In genomic region chr12:27474344-27474743, GRCh38 we compare ENCODE assay signal across 14 cellular contexts. TPM values are rescaled to one million over a fixed set of nuclear protein-coding genes. Genes with fewer than 3 reads are reported as not detected.
DNase-seq lines count a peak whose midpoint lies in the region; ATAC-seq lines count a peak whose summit lies in the region.
"Had no signal": no experiment of that assay in that cellular context is flagged by ENCODE, and none has a peak within 500 bp of the region (broad histone marks: within the 10 kb centered on the region; RNA-seq: fewer than 3 reads in every experiment).

No MANE protein-coding gene starts in this region.

- peaks cover 30% of the 10 kb centered on the region for H3K36me3 Mint-ChIP-seq in activated CD4-positive, alpha-beta T cell treated with anti-CD3 and anti-CD28 coated beads, Interleukin-2, amount 10 ng/mL, durations not matched to agents 24 days and 14 days (ENCODE audit: low read depth)
- peaks cover 4 to 46% (median 11%) of the 10 kb centered on the region in 5 donors for H3K36me3 Mint-ChIP-seq in naive thymus-derived CD4-positive, alpha-beta T cell

- no peak for ATAC-seq in naive thymus-derived CD4-positive, alpha-beta T cell

- H3K27me3 Mint-ChIP-seq in activated CD4-positive, alpha-beta T cell treated with anti-CD3 and anti-CD28 coated beads, Interleukin-2, amount 10 ng/mL, durations not matched to agents 24 days and 14 days, result no peaks in the 10 kb centered on the region
- H3K27me3 Mint-ChIP-seq in naive thymus-derived CD4-positive, alpha-beta T cell, result no peaks in the 10 kb centered on the region

- H3K36me3 ChIP-seq in naive thymus-derived CD4-positive, alpha-beta T cell (ENCODE audit: control insufficient read depth in 2 of 3, insufficient read depth in 3 of 3, low read length in 3 of 3), result no peaks in the 10 kb centered on the region
- H3K36me3 ChIP-seq: colonic mucosa had no signal

- intact Hi-C loops in activated CD4-positive, alpha-beta T cell treated with anti-CD3 and anti-CD28 coated beads, Interleukin-2, amount 10 ng/mL, durations not matched to agents 24 days and 14 days (cut with micrococcal nuclease), result no loop called here
- intact Hi-C loops in naive thymus-derived CD4-positive, alpha-beta T cell (cut with micrococcal nuclease), result no loop called here

- peaks cover 0 to under 1% of the 10 kb centered on the region in 2 donors for H3K4me1 ChIP-seq in naive thymus-derived CD4-positive, alpha-beta T cell (ENCODE audit: control insufficient read depth in 2 of 2, insufficient read depth in 2 of 2, low read length in 2 of 2)
- H3K4me1 ChIP-seq: colonic mucosa had no signal

- POLR2A ChIA-PET in naive thymus-derived CD4-positive, alpha-beta T cell (lab: Charles Lee), result no interaction called here

- no peak overlapping the region for H3K4me3 Mint-ChIP-seq in activated CD4-positive, alpha-beta T cell treated with anti-CD3 and anti-CD28 coated beads, Interleukin-2, amount 10 ng/mL, durations not matched to agents 24 days and 14 days
- no peak overlapping the region for H3K4me3 Mint-ChIP-seq in naive thymus-derived CD4-positive, alpha-beta T cell

- peaks cover 30% of the 10 kb centered on the region for H3K9me3 Mint-ChIP-seq in activated CD4-positive, alpha-beta T cell treated with anti-CD3 and anti-CD28 coated beads, Interleukin-2, amount 10 ng/mL, durations not matched to agents 24 days and 14 days
- H3K9me3 Mint-ChIP-seq in naive thymus-derived CD4-positive, alpha-beta T cell, result peaks cover 5 to 35% (median 28%) of the 10 kb centered on the region in 11 donors

- no peaks in the 10 kb centered on the region for H3K27me3 ChIP-seq in naive thymus-derived CD4-positive, alpha-beta T cell (ENCODE audit: control insufficient read depth in 2 of 2, insufficient read depth in 2 of 2, low read length in 2 of 2)
- H3K27me3 ChIP-seq: colonic mucosa had no signal

- H3K27ac ChIP-seq in naive thymus-derived CD4-positive, alpha-beta T cell (ENCODE audit: low read depth, low read length), result no peak overlapping the region
- H3K27ac ChIP-seq: 22Rv1, colonic mucosa had no signal

- DNase-seq in activated CD4-positive, alpha-beta T cell treated with anti-CD3 and anti-CD28 coated beads, Interleukin-2, amount 10 ng/mL, durations not matched to agents 24 days and 14 days, result peak; percentile 36
- no peak for DNase-seq in activated CD4-positive, alpha-beta T cell treated with anti-CD3 and anti-CD28 coated beads, Interleukin-2, amount 50 U/mL, for 48 hours
- DNase-seq in RPMI7951 (ENCODE audit: low read depth) (peak; percentile 84), fibroblast of gingiva (ENCODE audit: low read depth) (peak; percentile 29), smooth muscle cell of the brain vasculature (ENCODE audit: low read depth, low spot score) (peak; percentile 33), NCI-H2227 treated with DMSO at 0.1 percent for 48 hours (lab: John Stamatoyannopoulos, UW) (no peak), HT-29 (ENCODE audit: low spot score) (no peak)
- no peak for DNase-seq in naive thymus-derived CD4-positive, alpha-beta T cell
- DNase-seq: activated CD4-positive, alpha-beta T cell treated with anti-CD3 and anti-CD28 coated beads for 48 hours; colonic mucosa; DMS53; NCI-H1105; substantia nigra had no signal

- no peak overlapping the region for H3K27ac Mint-ChIP-seq in activated CD4-positive, alpha-beta T cell treated with anti-CD3 and anti-CD28 coated beads, Interleukin-2, amount 10 ng/mL, durations not matched to agents 24 days and 14 days
- H3K27ac Mint-ChIP-seq in naive thymus-derived CD4-positive, alpha-beta T cell, result no peak overlapping the region

- peaks cover 28% of the 10 kb centered on the region for H3K4me1 Mint-ChIP-seq in activated CD4-positive, alpha-beta T cell treated with anti-CD3 and anti-CD28 coated beads, Interleukin-2, amount 10 ng/mL, durations not matched to agents 24 days and 14 days
- peaks cover 7 to 29% (median 20%) of the 10 kb centered on the region in 7 donors for H3K4me1 Mint-ChIP-seq in naive thymus-derived CD4-positive, alpha-beta T cell

- CTCF ChIA-PET in naive thymus-derived CD4-positive, alpha-beta T cell (lab: Charles Lee), result no interaction called here

- H3K4me3 ChIP-seq in naive thymus-derived CD4-positive, alpha-beta T cell (ENCODE audit: low read length), result no peak overlapping the region
- H3K4me3 ChIP-seq: colonic mucosa had no signal

- peaks cover 0 to 14% (median 8%) of the 10 kb centered on the region in 3 experiments for H3K9me3 ChIP-seq in naive thymus-derived CD4-positive, alpha-beta T cell (ENCODE audit: control insufficient read depth in 2 of 3, low read length in 3 of 3)
- H3K9me3 ChIP-seq: colonic mucosa had no signal

RNA-seq across cellular contexts. Expression of gene SMCO2, which starts 27.8 kb away (rescaled TPM):
- total RNA-seq in activated CD4-positive, alpha-beta T cell treated with anti-CD3 and anti-CD28 coated beads, Interleukin-2, amount 10 ng/mL, durations not matched to agents 24 days and 14 days, result 1.1 and 1.4 TPM in 2 replicates
- not detected in 2 replicates for total RNA-seq in RPMI7951 (2014; rRNA removed; shearing (Covaris generic))
- 0.16 TPM in 1 of 2 replicates, not detected in the other for total RNA-seq in HT-29 (2014; rRNA removed; shearing (Covaris generic))
- total RNA-seq in naive thymus-derived CD4-positive, alpha-beta T cell, result under 1 TPM in 1 of 5 experiments, not detected in 4; 0.99 TPM
- polyA plus RNA-seq in naive thymus-derived CD4-positive, alpha-beta T cell, result not detected

RNA-seq across cellular contexts. Expression of gene PPFIBP1, which starts 49.7 kb away (rescaled TPM):
- 29.0 and 32.0 TPM in 2 replicates for total RNA-seq in activated CD4-positive, alpha-beta T cell treated with anti-CD3 and anti-CD28 coated beads, Interleukin-2, amount 10 ng/mL, durations not matched to agents 24 days and 14 days
- 52.0 and 58.0 TPM in 2 replicates for total RNA-seq in RPMI7951 (2014; rRNA removed; shearing (Covaris generic))
- total RNA-seq in HT-29 (2014; rRNA removed; shearing (Covaris generic)), result 17.6 and 18.4 TPM in 2 replicates
- 10 to 100 TPM in 1 of 5 experiments, 1 to 10 TPM in 4; 3.3 to 29.2 (median 7.5) TPM for total RNA-seq in naive thymus-derived CD4-positive, alpha-beta T cell
- 1 to 10 TPM; 2.7 to 3.4 TPM for polyA plus RNA-seq in naive thymus-derived CD4-positive, alpha-beta T cell

Comparison
In these comparisons a context has a peak if more than half of its experiments do, and no peak if none do; other contexts are left out.
1. DNase-seq: peak in activated CD4-positive, alpha-beta T cell treated with anti-CD3 and anti-CD28 coated beads, Interleukin-2, amount 10 ng/mL, durations not matched to agents 24 days and 14 days (single experiment), RPMI7951 (single experiment), fibroblast of gingiva (single experiment) and smooth muscle cell of the brain vasculature (single experiment); none in activated CD4-positive, alpha-beta T cell treated with anti-CD3 and anti-CD28 coated beads, Interleukin-2, amount 50 U/mL, for 48 hours (0 of 2), NCI-H2227 treated with DMSO at 0.1 percent for 48 hours (single experiment), HT-29 (single experiment) and naive thymus-derived CD4-positive, alpha-beta T cell (0 of 9).